Comparison of ENCODE assay signal across 8 cellular contexts in genomic region chr11:93741882-93742226, GRCh38. TPM values are rescaled to one million over a fixed set of nuclear protein-coding genes. Genes with fewer than 3 reads are reported as not detected.
DNase-seq lines count a peak whose midpoint lies in the region; ATAC-seq and TF ChIP-seq lines count a peak whose summit lies in the region.

No MANE protein-coding gene starts in this region.

- no peaks in the 10 kb centered on the region for H3K27me3 ChIP-seq in trophoblast cell (ENCODE audit: insufficient read depth, low read length)

- DNase-seq in DMS153 treated with DMSO at 0.1 percent for 48 hours (lab: John Stamatoyannopoulos, UW; ENCODE audit: unreplicated experiment) (peak; percentile 29), Right ventricle myocardium superior (no peak), trophoblast cell (peak; percentile 82 to 89), GM20000 (ENCODE audit: low spot score) (no peak)
- no peak for DNase-seq in activated CD8-positive, alpha-beta T cell treated with anti-CD3 and anti-CD28 coated beads, Interleukin-2, amount 10 ng/mL, durations not matched to agents 7 days and 5 days
- DNase-seq in activated CD8-positive, alpha-beta memory T cell treated with anti-CD3 and anti-CD28 coated beads for 24 hours, result no peak

- H3K9ac ChIP-seq in trophoblast cell (ENCODE audit: low read length), result peak overlapping the region; percentile 84

- peak overlapping the region; percentile 87 for H4K91ac ChIP-seq in trophoblast cell (ENCODE audit: low read depth, low read length)

- H3K27ac ChIP-seq in trophoblast cell (ENCODE audit: low read depth, low read length), result peak overlapping the region; percentile 60

- peak overlapping the region; percentile 62 for H2BK5ac ChIP-seq in trophoblast cell (ENCODE audit: low read depth, low read length, poor library complexity)

- no peaks in the 10 kb centered on the region for H3K27me3 Mint-ChIP-seq in activated CD8-positive, alpha-beta T cell treated with anti-CD3 and anti-CD28 coated beads, Interleukin-2, amount 10 ng/mL, durations not matched to agents 7 days and 5 days (ENCODE audit: low read depth)

- H3K36me3 ChIP-seq in trophoblast cell (ENCODE audit: control insufficient read depth in 1 of 2, insufficient read depth in 2 of 2, low read length in 2 of 2), result peaks cover 4 to 12% of the 10 kb centered on the region in 2 experiments

- H3K18ac ChIP-seq in trophoblast cell (ENCODE audit: low read length), result peak overlapping the region; percentile 85

- H3K36me3 Mint-ChIP-seq in activated CD8-positive, alpha-beta T cell treated with anti-CD3 and anti-CD28 coated beads, Interleukin-2, amount 10 ng/mL, durations not matched to agents 7 days and 5 days (ENCODE audit: low read depth), result peaks cover 54% of the 10 kb centered on the region

- peak overlapping the region; percentile 84 for H4K12ac ChIP-seq in trophoblast cell (ENCODE audit: low read depth, low read length)

- H3K4me3 Mint-ChIP-seq in activated CD8-positive, alpha-beta T cell treated with anti-CD3 and anti-CD28 coated beads, Interleukin-2, amount 10 ng/mL, durations not matched to agents 7 days and 5 days, result peak overlapping the region; percentile 100

- peaks cover 40% of the 10 kb centered on the region for H3K4me1 Mint-ChIP-seq in activated CD8-positive, alpha-beta T cell treated with anti-CD3 and anti-CD28 coated beads, Interleukin-2, amount 10 ng/mL, durations not matched to agents 7 days and 5 days (ENCODE audit: low read depth)

- TF ChIP-seq EP300 in Ishikawa (IDR thresholded peaks at IDR 0.05; ENCODE audit: borderline replicate concordance), result no peak

- no peak overlapping the region for H2AK5ac ChIP-seq in trophoblast cell (ENCODE audit: low read length)

- intact Hi-C loops in Right ventricle myocardium superior (cut with DNase I), result loop anchor here (5.0 kb wide), 1 partner anchor 40 kb away; the partner anchor contains the start of gene MED17

- CTCF ChIA-PET in activated CD8-positive, alpha-beta T cell treated with anti-CD3 and anti-CD28 coated beads, Interleukin-2, amount 10 ng/mL, durations not matched to agents 7 days and 5 days (lab: Charles Lee), result interaction anchor here (0.8 to 3.8 kb wide), 4 partner anchors 11 to 95 kb away, joined by 3 to 45 read pairs (median 3); partner anchors contain the start of gene MED17

- no peak overlapping the region for H2BK12ac ChIP-seq in trophoblast cell (ENCODE audit: low read length)

- peak overlapping the region; percentile 80 for H2AFZ ChIP-seq in trophoblast cell (ENCODE audit: insufficient read depth, low read length, poor library complexity)

- H3K23ac ChIP-seq in trophoblast cell (ENCODE audit: low read length), result no peak overlapping the region

- H3K9me3 Mint-ChIP-seq in activated CD8-positive, alpha-beta T cell treated with anti-CD3 and anti-CD28 coated beads, Interleukin-2, amount 10 ng/mL, durations not matched to agents 7 days and 5 days (ENCODE audit: insufficient read depth), result no peaks in the 10 kb centered on the region

- peaks cover 0 to 3% of the 10 kb centered on the region in 2 experiments for H3K4me1 ChIP-seq in trophoblast cell (ENCODE audit: control insufficient read depth in 1 of 2, insufficient read depth in 2 of 2, low read length in 2 of 2)

- peak overlapping the region; percentile 100 for H3K27ac Mint-ChIP-seq in activated CD8-positive, alpha-beta T cell treated with anti-CD3 and anti-CD28 coated beads, Interleukin-2, amount 10 ng/mL, durations not matched to agents 7 days and 5 days

- ATAC-seq in GM21447 (IDR thresholded peaks at IDR 0.05; ENCODE audit: unreplicated experiment), result peak; percentile 10
- no peak for ATAC-seq in activated CD8-positive, alpha-beta T cell treated with anti-CD3 and anti-CD28 coated beads, Interleukin-2, amount 10 ng/mL, durations not matched to agents 7 days and 5 days
- ATAC-seq in Right ventricle myocardium superior (ENCODE audit: poor library complexity), result peak; percentile 50

- peak overlapping the region; percentile 89 for H3K4me2 ChIP-seq in trophoblast cell (ENCODE audit: low read length)

- H3K4me3 ChIP-seq in trophoblast cell (ENCODE audit: low read depth, low read length), result peak overlapping the region; percentile 79

- POLR2A ChIA-PET in activated CD8-positive, alpha-beta T cell treated with anti-CD3 and anti-CD28 coated beads, Interleukin-2, amount 10 ng/mL, durations not matched to agents 7 days and 5 days (lab: Charles Lee), result interaction anchor here (0.6 to 9.5 kb wide), 31 partner anchors 9 to 751 kb away, joined by 3 to 161 read pairs (median 4); partner anchors contain the start of genes CEP295, MED17, PANX1 and SLC36A4

- no peak for TF ChIP-seq RAD21 in Ishikawa (IDR thresholded peaks at IDR 0.05; ENCODE audit: low read depth)

- H4K8ac ChIP-seq in trophoblast cell (ENCODE audit: low read depth, low read length), result peak overlapping the region; percentile 91

- TF ChIP-seq CTCF in GM20000 (IDR thresholded peaks at IDR 0.05; ENCODE audit: extremely low read depth, missing control alignments), result no peak

- H3K79me2 ChIP-seq in trophoblast cell (ENCODE audit: control insufficient read depth, insufficient read depth, low read length, poor library complexity), result peaks cover 14% of the 10 kb centered on the region

- peak overlapping the region; percentile 88 for H3K14ac ChIP-seq in trophoblast cell (ENCODE audit: low read length)

- peak overlapping the region; percentile 17 for H3K4ac ChIP-seq in trophoblast cell (ENCODE audit: low read depth, low read length)

- peak overlapping the region; percentile 70 for H2BK120ac ChIP-seq in trophoblast cell (ENCODE audit: insufficient read depth, low read length, poor library complexity)

- WGBS in trophoblast cell (ENCODE audit: extremely low coverage, insufficient coverage, insufficient read length), result no CpG with 5 or more reads among the region's 8 CpGs

- H3K9me3 ChIP-seq in trophoblast cell (ENCODE audit: insufficient read depth, low read depth, low read length), result no peaks in the 10 kb centered on the region

- H3K79me1 ChIP-seq in trophoblast cell (ENCODE audit: low read length), result peaks cover 13% of the 10 kb centered on the region

TF ChIP-seq in Ishikawa, 13 proteins besides CTCF, POLR2A, EP300 and RAD21:
- no peak for TF ChIP-seq TEAD4 (IDR thresholded peaks at IDR 0.05)
- peak; percentile 80 for TF ChIP-seq CEBPB (IDR thresholded peaks at IDR 0.05)

RNA-seq across cellular contexts. Expression of gene C11orf54, which starts 0.4 kb away (rescaled TPM):
- 10 to 100 TPM; 17.9 to 19.3 TPM for total RNA-seq in activated CD8-positive, alpha-beta T cell treated with anti-CD3 and anti-CD28 coated beads, Interleukin-2, amount 10 ng/mL, durations not matched to agents 7 days and 5 days
- total RNA-seq in Right ventricle myocardium superior, result 30.2 TPM
- polyA plus RNA-seq in trophoblast cell (2013), result 11.3 and 12.1 TPM in 2 replicates

RNA-seq across cellular contexts. Expression of gene TAF1D, which starts 0.6 kb away (rescaled TPM):
- total RNA-seq in activated CD8-positive, alpha-beta T cell treated with anti-CD3 and anti-CD28 coated beads, Interleukin-2, amount 10 ng/mL, durations not matched to agents 7 days and 5 days, result 100 to 1,000 TPM; 161 to 172 TPM
- total RNA-seq in Right ventricle myocardium superior, result 28.2 TPM
- polyA plus RNA-seq in trophoblast cell (2013), result 148 and 162 TPM in 2 replicates

RNA-seq across cellular contexts. Expression of gene MED17, which starts 42.2 kb away (rescaled TPM):
- 10 to 100 TPM; 43.6 to 45.3 TPM for total RNA-seq in activated CD8-positive, alpha-beta T cell treated with anti-CD3 and anti-CD28 coated beads, Interleukin-2, amount 10 ng/mL, durations not matched to agents 7 days and 5 days
- 15.3 TPM for total RNA-seq in Right ventricle myocardium superior
- 22.5 and 23.6 TPM in 2 replicates for polyA plus RNA-seq in trophoblast cell (2013)

Comparison
In these comparisons a context has a peak if more than half of its experiments do, and no peak if none do; other contexts are left out.
1. DNase-seq: peak in DMS153 treated with DMSO at 0.1 percent for 48 hours (single experiment) and trophoblast cell (2 of 2); none in activated CD8-positive, alpha-beta T cell treated with anti-CD3 and anti-CD28 coated beads, Interleukin-2, amount 10 ng/mL, durations not matched to agents 7 days and 5 days (single experiment), Right ventricle myocardium superior (single experiment), activated CD8-positive, alpha-beta memory T cell treated with anti-CD3 and anti-CD28 coated beads for 24 hours (single experiment) and GM20000 (single experiment).